1 cellular context compared by ENCODE assay signal in the genomic region with DNA sequence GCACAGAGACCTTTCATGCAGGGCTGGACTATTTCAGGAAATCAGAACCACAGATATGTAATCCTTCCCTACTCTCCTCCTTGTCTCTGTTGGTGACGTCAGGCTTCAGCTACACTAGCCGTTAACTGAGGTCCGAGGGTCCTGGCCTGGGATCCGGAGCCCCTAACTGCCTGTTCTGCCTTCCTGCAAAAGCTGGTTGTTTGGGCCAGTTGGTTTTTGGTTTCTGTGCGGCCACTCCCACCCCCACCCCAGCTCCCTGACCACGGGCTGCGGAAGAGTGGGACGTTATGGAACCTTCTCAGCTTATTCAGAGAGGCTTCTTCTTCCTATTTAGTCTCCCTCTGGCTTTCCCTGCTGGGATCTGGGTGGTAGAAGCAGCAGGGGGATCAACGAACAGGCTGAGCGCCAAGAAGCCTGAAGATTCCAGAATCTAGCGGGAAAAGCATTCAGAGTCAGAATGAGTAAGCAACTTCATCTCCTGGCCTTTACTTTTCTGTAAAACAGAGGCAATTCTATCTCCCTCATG.
TF ChIP-seq lines count a peak whose summit lies in the region.

No MANE protein-coding gene starts in this region.

TF ChIP-seq in K562, 482 proteins besides CTCF, POLR2A, EP300 and RAD21 (continued from another document):
- TF ChIP-seq ELF2 (CRISPR knock-in tag; IDR thresholded peaks at IDR 0.05) (no peak), ZBTB7A (IDR thresholded peaks at IDR 0.05; ENCODE audit: borderline replicate concordance, control insufficient read depth, low read depth, low read length) (no peak), ARNT (IDR thresholded peaks at IDR 0.05) (no peak), CREB5 (CRISPR knock-in tag; IDR thresholded peaks at IDR 0.05) (no peak), PHF20 (IDR thresholded peaks at IDR 0.05; ENCODE audit: partially characterized antibody) (no peak), FIP1L1 (IDR thresholded peaks at IDR 0.05; ENCODE audit: low read depth, low read length, poor library complexity, severe bottlenecking) (no peak), ZNF316 (IDR thresholded peaks at IDR 0.05) (peak; percentile 64; the same call in 1 of the 2 replicates), ZNF644 (tag; IDR thresholded peaks at IDR 0.05; ENCODE audit: low read depth) (no peak), DIDO1 (tag; IDR thresholded peaks at IDR 0.05; ENCODE audit: low read depth) (no peak), ATF1 (CRISPR knock-in tag; IDR thresholded peaks at IDR 0.05) (no peak), ATF1 (tag; IDR thresholded peaks at IDR 0.05) (peak; percentile 45; the same call in 1 of the 2 replicates), KAT8 (IDR thresholded peaks at IDR 0.05; ENCODE audit: low read depth) (no peak), ZNF707 (CRISPR knock-in tag; conservative IDR thresholded peaks at IDR 0.05) (no peak), ATF3 (IDR thresholded peaks at IDR 0.05) (peak; percentile 46), ATF3 (CRISPR knock-in tag; conservative IDR thresholded peaks at IDR 0.05) (no peak), ZNF282 (CRISPR knock-in tag; IDR thresholded peaks at IDR 0.05) (no peak), HEY1 (CRISPR knock-in tag; IDR thresholded peaks at IDR 0.05; ENCODE audit: borderline replicate concordance) (no peak), BRCA1 (IDR thresholded peaks at IDR 0.05) (no peak), BRCA1 (CRISPR knock-in tag; IDR thresholded peaks at IDR 0.05) (no peak), RBFOX2 (IDR thresholded peaks at IDR 0.05; ENCODE audit: low read depth, low read length) (no peak), UBTF (IDR thresholded peaks at IDR 0.05; ENCODE audit: borderline replicate concordance in 1 of 2, low read depth in 2 of 2, low read length in 2 of 2) (no peak), SRSF7 (optimal IDR thresholded peaks at IDR 0.05; ENCODE audit: low read depth, low read length) (no peak), CREM (IDR thresholded peaks at IDR 0.05; ENCODE audit: low read depth) (peak; percentile 22; the same call in 1 of the 2 replicates), CHD2 (IDR thresholded peaks at IDR 0.05; ENCODE audit: low read depth, low read length) (no peak), BRF2 (IDR thresholded peaks at IDR 0.05; ENCODE audit: borderline replicate concordance, insufficient read depth, insufficient read length) (no peak), TBL1XR1 (IDR thresholded peaks at IDR 0.05; ENCODE audit: low read length in 2 of 2) (no peak)
- TF ChIP-seq, protein P1, sequence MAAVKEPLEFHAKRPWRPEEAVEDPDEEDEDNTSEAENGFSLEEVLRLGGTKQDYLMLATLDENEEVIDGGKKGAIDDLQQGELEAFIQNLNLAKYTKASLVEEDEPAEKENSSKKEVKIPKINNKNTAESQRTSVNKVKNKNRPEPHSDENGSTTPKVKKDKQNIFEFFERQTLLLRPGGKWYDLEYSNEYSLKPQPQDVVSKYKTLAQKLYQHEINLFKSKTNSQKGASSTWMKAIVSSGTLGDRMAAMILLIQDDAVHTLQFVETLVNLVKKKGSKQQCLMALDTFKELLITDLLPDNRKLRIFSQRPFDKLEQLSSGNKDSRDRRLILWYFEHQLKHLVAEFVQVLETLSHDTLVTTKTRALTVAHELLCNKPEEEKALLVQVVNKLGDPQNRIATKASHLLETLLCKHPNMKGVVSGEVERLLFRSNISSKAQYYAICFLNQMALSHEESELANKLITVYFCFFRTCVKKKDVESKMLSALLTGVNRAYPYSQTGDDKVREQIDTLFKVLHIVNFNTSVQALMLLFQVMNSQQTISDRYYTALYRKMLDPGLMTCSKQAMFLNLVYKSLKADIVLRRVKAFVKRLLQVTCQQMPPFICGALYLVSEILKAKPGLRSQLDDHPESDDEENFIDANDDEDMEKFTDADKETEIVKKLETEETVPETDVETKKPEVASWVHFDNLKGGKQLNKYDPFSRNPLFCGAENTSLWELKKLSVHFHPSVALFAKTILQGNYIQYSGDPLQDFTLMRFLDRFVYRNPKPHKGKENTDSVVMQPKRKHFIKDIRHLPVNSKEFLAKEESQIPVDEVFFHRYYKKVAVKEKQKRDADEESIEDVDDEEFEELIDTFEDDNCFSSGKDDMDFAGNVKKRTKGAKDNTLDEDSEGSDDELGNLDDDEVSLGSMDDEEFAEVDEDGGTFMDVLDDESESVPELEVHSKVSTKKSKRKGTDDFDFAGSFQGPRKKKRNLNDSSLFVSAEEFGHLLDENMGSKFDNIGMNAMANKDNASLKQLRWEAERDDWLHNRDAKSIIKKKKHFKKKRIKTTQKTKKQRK (IDR thresholded peaks at IDR 0.05; ENCODE audit: borderline replicate concordance, low read depth, low read length): no peak
- TF ChIP-seq, protein P2, sequence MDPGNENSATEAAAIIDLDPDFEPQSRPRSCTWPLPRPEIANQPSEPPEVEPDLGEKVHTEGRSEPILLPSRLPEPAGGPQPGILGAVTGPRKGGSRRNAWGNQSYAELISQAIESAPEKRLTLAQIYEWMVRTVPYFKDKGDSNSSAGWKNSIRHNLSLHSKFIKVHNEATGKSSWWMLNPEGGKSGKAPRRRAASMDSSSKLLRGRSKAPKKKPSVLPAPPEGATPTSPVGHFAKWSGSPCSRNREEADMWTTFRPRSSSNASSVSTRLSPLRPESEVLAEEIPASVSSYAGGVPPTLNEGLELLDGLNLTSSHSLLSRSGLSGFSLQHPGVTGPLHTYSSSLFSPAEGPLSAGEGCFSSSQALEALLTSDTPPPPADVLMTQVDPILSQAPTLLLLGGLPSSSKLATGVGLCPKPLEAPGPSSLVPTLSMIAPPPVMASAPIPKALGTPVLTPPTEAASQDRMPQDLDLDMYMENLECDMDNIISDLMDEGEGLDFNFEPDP (CRISPR knock-in tag; IDR thresholded peaks at IDR 0.05): no peak
